ENCODE assay signal across 21 cellular contexts in genomic region chr2:136332436-136333095, GRCh38.
DNase-seq lines count a peak whose midpoint lies in the region; ATAC-seq and TF ChIP-seq lines count a peak whose summit lies in the region.
"Had no signal": no experiment of that assay in that cellular context is flagged by ENCODE, and none has a peak within 500 bp of the region (broad histone marks: within the 10 kb centered on the region; RNA-seq: fewer than 3 reads in every experiment).

No MANE protein-coding gene starts in this region.

- TF ChIP-seq CTCF in foreskin keratinocyte (conservative IDR thresholded peaks at IDR 0.05), result no peak

- ATAC-seq in activated CD8-positive, alpha-beta memory T cell treated with anti-CD3 and anti-CD28 coated beads, Interleukin-2, amount 10 ng/mL, durations not matched to agents 7 days and 5 days, result no peak
- ATAC-seq in GM18517 (IDR thresholded peaks at IDR 0.05; ENCODE audit: unreplicated experiment) (no peak), foreskin keratinocyte (no peak)
- ATAC-seq: GM23338 had no signal

- no peak overlapping the region for H3K4me3 Mint-ChIP-seq in activated CD8-positive, alpha-beta memory T cell treated with anti-CD3 and anti-CD28 coated beads, Interleukin-2, amount 10 ng/mL, durations not matched to agents 7 days and 5 days
- no peak overlapping the region for H3K4me3 Mint-ChIP-seq in dendritic cell treated with granulocyte-macrophage colony-stimulating factor and Interleukin-4, amounts not matched to agents 40 ng/mL and 50 ng/mL, for 4 days
- H3K4me3 Mint-ChIP-seq: CD4-positive, alpha-beta T cell; GM23338; H9 had no signal

- peaks cover 3% of the 10 kb centered on the region for H3K27me3 Mint-ChIP-seq in activated CD8-positive, alpha-beta memory T cell treated with anti-CD3 and anti-CD28 coated beads, Interleukin-2, amount 10 ng/mL, durations not matched to agents 7 days and 5 days
- no peaks in the 10 kb centered on the region for H3K27me3 Mint-ChIP-seq in dendritic cell treated with granulocyte-macrophage colony-stimulating factor and Interleukin-4, amounts not matched to agents 40 ng/mL and 50 ng/mL, for 4 days
- H3K27me3 Mint-ChIP-seq: CD4-positive, alpha-beta T cell had no signal

- no peak overlapping the region for H3K27ac Mint-ChIP-seq in activated CD8-positive, alpha-beta memory T cell treated with anti-CD3 and anti-CD28 coated beads, Interleukin-2, amount 10 ng/mL, durations not matched to agents 7 days and 5 days
- H3K27ac Mint-ChIP-seq in dendritic cell treated with granulocyte-macrophage colony-stimulating factor and Interleukin-4, amounts not matched to agents 40 ng/mL and 50 ng/mL, for 4 days, result peak overlapping the region; percentile 44
- H3K27ac Mint-ChIP-seq: CD4-positive, alpha-beta T cell; GM23338; H9 had no signal

- H3K27ac ChIP-seq in foreskin keratinocyte, result no peak overlapping the region
- no peak overlapping the region for H3K27ac ChIP-seq in caudate nucleus (ENCODE audit: low read depth, low read length)
- H3K27ac ChIP-seq: BLaER1, PC-9 had no signal

- peaks cover 11% of the 10 kb centered on the region for H3K4me1 Mint-ChIP-seq in activated CD8-positive, alpha-beta memory T cell treated with anti-CD3 and anti-CD28 coated beads, Interleukin-2, amount 10 ng/mL, durations not matched to agents 7 days and 5 days
- peaks cover 45% of the 10 kb centered on the region for H3K4me1 Mint-ChIP-seq in dendritic cell treated with granulocyte-macrophage colony-stimulating factor and Interleukin-4, amounts not matched to agents 40 ng/mL and 50 ng/mL, for 4 days (ENCODE audit: low read depth)

- no peaks in the 10 kb centered on the region for H3K9me3 Mint-ChIP-seq in activated CD8-positive, alpha-beta memory T cell treated with anti-CD3 and anti-CD28 coated beads, Interleukin-2, amount 10 ng/mL, durations not matched to agents 7 days and 5 days (ENCODE audit: low read depth)
- no peaks in the 10 kb centered on the region for H3K9me3 Mint-ChIP-seq in dendritic cell treated with granulocyte-macrophage colony-stimulating factor and Interleukin-4, amounts not matched to agents 40 ng/mL and 50 ng/mL, for 4 days
- H3K9me3 Mint-ChIP-seq: CD4-positive, alpha-beta T cell had no signal

- H3K36me3 Mint-ChIP-seq in activated CD8-positive, alpha-beta memory T cell treated with anti-CD3 and anti-CD28 coated beads, Interleukin-2, amount 10 ng/mL, durations not matched to agents 7 days and 5 days, result no peaks in the 10 kb centered on the region
- no peaks in the 10 kb centered on the region for H3K36me3 Mint-ChIP-seq in dendritic cell treated with granulocyte-macrophage colony-stimulating factor and Interleukin-4, amounts not matched to agents 40 ng/mL and 50 ng/mL, for 4 days (ENCODE audit: low read depth)

- intact Hi-C loops in dendritic cell treated with granulocyte-macrophage colony-stimulating factor and Interleukin-4, amounts not matched to agents 40 ng/mL and 50 ng/mL, for 4 days (cut with micrococcal nuclease), result no loop called here

- no peaks in the 10 kb centered on the region for H3K4me1 ChIP-seq in foreskin keratinocyte

- DNase-seq in activated CD8-positive, alpha-beta memory T cell treated with anti-CD3 and anti-CD28 coated beads, Interleukin-2, amount 10 ng/mL, durations not matched to agents 7 days and 5 days, result peak; percentile 15
- DNase-seq in activated CD8-positive, alpha-beta memory T cell treated with anti-CD3 and anti-CD28 coated beads, Interleukin-2, amount 50 U/mL, for 4 hours, result no peak
- DNase-seq in NCI-H2171 (lab: John Stamatoyannopoulos, UW) (peak; percentile 11), foreskin keratinocyte (no peak), caudate nucleus (lab: John Stamatoyannopoulos, UW) (no peak)
- DNase-seq: CD4-positive, alpha-beta T cell; GF-D8; H9; NCI-H1092; NCI-H1417 treated with DMSO at 0.1 percent for 48 hours; NCI-H187 treated with DMSO at 0.1 percent for 48 hours; NCI-H446; NCI-H524 treated with DMSO at 0.1 percent for 48 hours; NCI-H82; NK-92 treated with Interleukin-12 subunit alpha and Interleukin-12 subunit beta, amount 100 ng/mL, for 24 hours; PC-9; SHP77 had no signal

- CTCF ChIA-PET in activated CD8-positive, alpha-beta memory T cell treated with anti-CD3 and anti-CD28 coated beads, Interleukin-2, amount 10 ng/mL, durations not matched to agents 7 days and 5 days (lab: Charles Lee), result no interaction called here

- no peaks in the 10 kb centered on the region for H3K27me3 ChIP-seq in foreskin keratinocyte
- H3K27me3 ChIP-seq: BLaER1 had no signal

Comparison
In these comparisons a context has a peak if more than half of its experiments do, and no peak if none do; other contexts are left out.
1. DNase-seq: peak in activated CD8-positive, alpha-beta memory T cell treated with anti-CD3 and anti-CD28 coated beads, Interleukin-2, amount 10 ng/mL, durations not matched to agents 7 days and 5 days (single experiment) and NCI-H2171 (single experiment); none in activated CD8-positive, alpha-beta memory T cell treated with anti-CD3 and anti-CD28 coated beads, Interleukin-2, amount 50 U/mL, for 4 hours (single experiment), foreskin keratinocyte (0 of 2) and caudate nucleus (0 of 61).